In the genomic region with DNA sequence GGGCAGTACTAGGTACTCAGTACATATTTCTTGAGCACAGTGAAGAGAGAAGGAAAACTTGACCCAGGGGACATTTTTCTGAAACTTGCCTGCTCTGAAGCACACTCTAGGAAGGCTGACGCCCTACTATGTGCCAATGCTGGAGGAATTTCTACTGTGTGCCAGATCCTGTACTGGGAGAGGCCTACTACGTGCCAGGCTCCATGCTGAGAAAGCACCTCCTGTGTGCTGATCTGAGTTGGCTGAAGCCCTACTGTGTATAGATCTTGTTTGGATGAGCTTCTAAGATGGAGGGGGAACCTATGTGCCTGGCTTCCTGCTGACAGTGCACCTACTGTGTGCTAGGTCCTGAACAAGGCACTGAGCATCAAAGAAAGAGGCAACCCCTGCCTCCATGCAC, we compare ENCODE assay signal across 18 cellular contexts.
"Had no signal": no experiment of that assay in that cellular context is flagged by ENCODE, and none has a peak within 500 bp of the region (broad histone marks: within the 10 kb centered on the region; RNA-seq: fewer than 3 reads in every experiment).

No MANE protein-coding gene starts in this region.

- H3K9ac ChIP-seq: SK-N-SH had no signal

- H3K27ac ChIP-seq: RWPE1 had no signal

- H3K36me3 ChIP-seq: MG63 had no signal

- H3K9me3 ChIP-seq: MG63, SK-N-SH had no signal

- H3K4me3 ChIP-seq: MG63 had no signal

- H3K27me3 ChIP-seq: MG63 had no signal

- H3K9me2 ChIP-seq: SK-N-SH had no signal

- DNase-seq: Karpas-422, KG1, MG63, NCI-H1092, NCI-H1105 treated with DMSO at 0.1 percent for 48 hours, NCI-H1417 treated with DMSO at 0.1 percent for 48 hours, NCI-H1694 treated with DMSO at 0.1 percent for 48 hours, NCI-H1930, NCI-H2081, NCI-H2227 treated with DMSO at 0.1 percent for 48 hours, NCI-H526 treated with DMSO at 0.1 percent for 48 hours, NCI-H748 treated with DMSO at 0.1 percent for 48 hours, PC-3, SHP77, SK-N-SH, T-helper 1 cell had no signal

- H3K4me2 ChIP-seq: SK-N-SH had no signal

- ATAC-seq: Panc1, PC-3 had no signal
